In the genomic region with DNA sequence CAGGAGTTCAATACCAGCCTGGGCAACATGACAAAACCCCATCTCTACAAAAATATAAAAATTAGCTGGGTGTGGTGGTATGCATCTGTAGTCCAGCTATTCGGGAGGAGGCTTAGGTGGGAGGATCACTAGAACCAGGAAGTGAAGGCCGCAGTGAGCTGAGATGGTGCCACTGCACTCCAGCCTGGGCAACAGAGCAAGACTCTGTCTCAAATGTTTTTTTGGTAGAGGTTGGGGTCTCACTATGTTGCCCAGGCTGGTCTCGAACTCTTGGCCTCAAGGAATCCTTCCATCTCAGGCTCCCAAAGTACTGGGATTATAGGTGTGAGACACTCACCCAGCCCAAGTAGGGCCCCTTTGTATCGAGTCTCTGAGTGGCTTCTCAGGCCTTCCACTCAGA, we compare ENCODE assay signal across 1 cellular context.
TF ChIP-seq lines count a peak whose summit lies in the region.

No MANE protein-coding gene starts in this region.

TF ChIP-seq in WTC11, 78 proteins besides CTCF, POLR2A, EP300 and RAD21 (continued from another document):
- TF ChIP-seq ZNF138 (CRISPR knock-in tag; conservative IDR thresholded peaks at IDR 0.05): no peak
